In genomic region chr10:72219229-72219814, GRCh38 we compare ENCODE assay signal across 9 cellular contexts. TPM values are rescaled to one million over a fixed set of nuclear protein-coding genes. Genes with fewer than 3 reads are reported as not detected.
A peak's percentile ranks its signal among the peaks of the same experiment; 100 is the strongest.
DNase-seq lines count a peak whose midpoint lies in the region; ATAC-seq and TF ChIP-seq lines count a peak whose summit lies in the region.
"Had no signal": no experiment of that assay in that cellular context is flagged by ENCODE, and none has a peak within 500 bp of the region (broad histone marks: within the 10 kb centered on the region; RNA-seq: fewer than 3 reads in every experiment).

No MANE protein-coding gene starts in this region.

- no peak for TF ChIP-seq POLR2A in thyroid gland (IDR thresholded peaks at IDR 0.05)

- TF ChIP-seq CTCF in lung (IDR thresholded peaks at IDR 0.05; ENCODE audit: control extremely low read depth, extremely low read depth) (no peak), thyroid gland (IDR thresholded peaks at IDR 0.05) (no peak)

- H3K9me3 Mint-ChIP-seq in activated T-cell treated with anti-CD3 and anti-CD28 coated beads, Interleukin-2, amount 50 U/mL, for 24 hours = no peaks in the 10 kb centered on the region
- H3K9me3 Mint-ChIP-seq in activated T-helper 2 cell treated with anti-CD3 and anti-CD28 coated beads, Interferon-gamma antibody, Interleukin-2, Interleukin-4, amounts not matched to agents 10 μg/mL and 5 μg/mL and 100 μg/mL, durations not matched to agents 14 hours and 24 hours and 36 hours = no peaks in the 10 kb centered on the region

- H3K27me3 ChIP-seq in lung (ENCODE audit: control insufficient read depth, insufficient read depth) (no peaks in the 10 kb centered on the region), thyroid gland (no peaks in the 10 kb centered on the region), HAP-1 (ENCODE audit: low read depth) (no peaks in the 10 kb centered on the region)

- in situ Hi-C loops in HAP-1 (cut with MboI; ENCODE audit: low sequenced_read_pairs) = loop anchor here (25.0 kb wide), 1 partner anchor 257 kb away; the partner anchor contains the start of gene CHST3

- no peak for DNase-seq in activated T-cell treated with anti-CD3 and anti-CD28 coated beads, Interleukin-2, amount 50 U/mL, for 24 hours
- no peak for DNase-seq in activated T-cell treated with anti-CD3 and anti-CD28 coated beads, Interleukin-2, amount 50 U/mL, for 48 hours
- no peak for DNase-seq in activated T-helper 2 cell treated with anti-CD3 and anti-CD28 coated beads, Interferon-gamma antibody, Interleukin-2, Interleukin-4, amounts not matched to agents 10 μg/mL and 5 μg/mL and 100 μg/mL, durations not matched to agents 14 hours and 24 hours and 36 hours (ENCODE audit: low spot score)
- DNase-seq in lung (ENCODE audit: low spot score) (no peak), thyroid gland (no peak), HAP-1 (ENCODE audit: low spot score in 2 of 2) (no peak), posterior vena cava (ENCODE audit: low spot score) (no peak)
- DNase-seq: activated CD8-positive, alpha-beta memory T cell treated with anti-CD3 and anti-CD28 coated beads, Interleukin-2, amount 50 U/mL, for 4 hours had no signal

- H3K36me3 ChIP-seq in lung (ENCODE audit: control insufficient read depth in 2 of 2, insufficient read depth in 2 of 2, low read length in 2 of 2) = peaks cover 5 to 10% of the 10 kb centered on the region in 2 donors
- H3K36me3 ChIP-seq in thyroid gland = peaks cover 5 to 12% of the 10 kb centered on the region in 2 donors
- H3K36me3 ChIP-seq in HAP-1 (replicated peaks) = peaks cover 8% of the 10 kb centered on the region; the same call in 1 of the 2 replicates

- H3K4me3 Mint-ChIP-seq in activated T-cell treated with anti-CD3 and anti-CD28 coated beads, Interleukin-2, amount 50 U/mL, for 24 hours = peak overlapping the region; percentile 71
- H3K4me3 Mint-ChIP-seq in activated T-helper 2 cell treated with anti-CD3 and anti-CD28 coated beads, Interferon-gamma antibody, Interleukin-2, Interleukin-4, amounts not matched to agents 10 μg/mL and 5 μg/mL and 100 μg/mL, durations not matched to agents 14 hours and 24 hours and 36 hours (ENCODE audit: low read depth) = peak overlapping the region; percentile 55

- H3K4me3 ChIP-seq in lung (no peak overlapping the region), thyroid gland (replicated peaks in 1 of 3) (no peak overlapping the region), HAP-1 (no peak overlapping the region)

- 51 to 81% methylated on average over 6 of the region's 6 CpGs for whole genome bisulfite sequencing in lung, 2 donors
- 70 to 71% methylated on average over 6 of the region's 6 CpGs for WGBS in thyroid gland, 2 donors

- H3K27me3 Mint-ChIP-seq in activated T-cell treated with anti-CD3 and anti-CD28 coated beads, Interleukin-2, amount 50 U/mL, for 24 hours = no peaks in the 10 kb centered on the region
- no peaks in the 10 kb centered on the region for H3K27me3 Mint-ChIP-seq in activated T-helper 2 cell treated with anti-CD3 and anti-CD28 coated beads, Interferon-gamma antibody, Interleukin-2, Interleukin-4, amounts not matched to agents 10 μg/mL and 5 μg/mL and 100 μg/mL, durations not matched to agents 14 hours and 24 hours and 36 hours (ENCODE audit: low read depth)

- peak overlapping the region; percentile 26 to 73 for H3K27ac ChIP-seq in lung (ENCODE audit: low read depth in 1 of 2, low read length in 1 of 2)
- H3K27ac ChIP-seq in thyroid gland = peak overlapping the region; percentile 34 to 99 (median 98)

- ATAC-seq in lung (ENCODE audit: insufficient read depth, low FRiP score) (no peak), GM21423 (IDR thresholded peaks at IDR 0.05; ENCODE audit: unreplicated experiment) (no peak)

- H3K9me3 ChIP-seq in lung (ENCODE audit: control insufficient read depth in 2 of 2, insufficient read depth in 1 of 2, low read length in 1 of 2) = no peaks in the 10 kb centered on the region
- H3K9me3 ChIP-seq in thyroid gland = no peaks in the 10 kb centered on the region
- no peaks in the 10 kb centered on the region for H3K9me3 ChIP-seq in HAP-1

- H3K4me1 Mint-ChIP-seq in activated T-cell treated with anti-CD3 and anti-CD28 coated beads, Interleukin-2, amount 50 U/mL, for 24 hours (ENCODE audit: low read depth) = peaks cover 66% of the 10 kb centered on the region
- peaks cover 38% of the 10 kb centered on the region for H3K4me1 Mint-ChIP-seq in activated T-helper 2 cell treated with anti-CD3 and anti-CD28 coated beads, Interferon-gamma antibody, Interleukin-2, Interleukin-4, amounts not matched to agents 10 μg/mL and 5 μg/mL and 100 μg/mL, durations not matched to agents 14 hours and 24 hours and 36 hours (ENCODE audit: low read depth)

- H3K27ac Mint-ChIP-seq in activated T-cell treated with anti-CD3 and anti-CD28 coated beads, Interleukin-2, amount 50 U/mL, for 24 hours = peak overlapping the region; percentile 97
- H3K27ac Mint-ChIP-seq in activated T-helper 2 cell treated with anti-CD3 and anti-CD28 coated beads, Interferon-gamma antibody, Interleukin-2, Interleukin-4, amounts not matched to agents 10 μg/mL and 5 μg/mL and 100 μg/mL, durations not matched to agents 14 hours and 24 hours and 36 hours = peak overlapping the region; percentile 96

- H3K4me1 ChIP-seq in lung (ENCODE audit: control insufficient read depth in 2 of 2, insufficient read depth in 2 of 2, low read length in 2 of 2) (peaks cover 4 to 7% of the 10 kb centered on the region in 2 donors), thyroid gland (peaks cover 34 to 50% of the 10 kb centered on the region in 2 donors), HAP-1 (peaks cover 23% of the 10 kb centered on the region)

- H3K36me3 Mint-ChIP-seq in activated T-cell treated with anti-CD3 and anti-CD28 coated beads, Interleukin-2, amount 50 U/mL, for 24 hours (ENCODE audit: low read depth) = peaks cover 68% of the 10 kb centered on the region
- peaks cover 41% of the 10 kb centered on the region for H3K36me3 Mint-ChIP-seq in activated T-helper 2 cell treated with anti-CD3 and anti-CD28 coated beads, Interferon-gamma antibody, Interleukin-2, Interleukin-4, amounts not matched to agents 10 μg/mL and 5 μg/mL and 100 μg/mL, durations not matched to agents 14 hours and 24 hours and 36 hours (ENCODE audit: low read depth)

- intact Hi-C loops in activated T-helper 2 cell treated with anti-CD3 and anti-CD28 coated beads, Interferon-gamma antibody, Interleukin-2, Interleukin-4, amounts not matched to agents 10 μg/mL and 5 μg/mL and 100 μg/mL, durations not matched to agents 14 hours and 24 hours and 36 hours (cut with micrococcal nuclease) = loop anchor here (2.0 to 10.0 kb wide), 5 partner anchors 29 to 255 kb away; partner anchors contain the start of genes CHST3 and SPOCK2
- intact Hi-C loops in thyroid gland (cut with DNase I) (no loop called here), posterior vena cava (cut with DNase I) (loop anchor here in 1 of 2 donors (10.0 kb wide), 1 partner anchor 115 kb away; no protein-coding TSS in a partner anchor)

RNA-seq across cellular contexts. Expression of gene ASCC1, which starts 3.2 kb away (rescaled TPM):
- 46.2 and 49.6 TPM in 2 replicates for total RNA-seq in activated T-helper 2 cell treated with anti-CD3 and anti-CD28 coated beads, Interferon-gamma antibody, Interleukin-2, Interleukin-4, amounts not matched to agents 10 μg/mL and 5 μg/mL and 100 μg/mL, durations not matched to agents 14 hours and 24 hours and 36 hours
- total RNA-seq in lung = 10 to 100 TPM; 28.9 to 29.9 TPM
- polyA plus RNA-seq in lung = 10 to 100 TPM in 1 of 2 donors, 1 to 10 TPM in 1; 9.0 to 19.4 TPM
- total RNA-seq in thyroid gland = 10 to 100 TPM; 26.7 to 30.3 (median 28.1) TPM
- total RNA-seq in posterior vena cava = 10 to 100 TPM; 28.3 to 37.7 TPM

RNA-seq across cellular contexts. Expression of gene ANAPC16, which starts 3.5 kb away (rescaled TPM):
- total RNA-seq in activated T-helper 2 cell treated with anti-CD3 and anti-CD28 coated beads, Interferon-gamma antibody, Interleukin-2, Interleukin-4, amounts not matched to agents 10 μg/mL and 5 μg/mL and 100 μg/mL, durations not matched to agents 14 hours and 24 hours and 36 hours = 94.1 and 95.9 TPM in 2 replicates
- total RNA-seq in lung (10 to 100 TPM; 67.9 to 94.0 TPM), thyroid gland (100 to 1,000 TPM; 100 to 214 (median 129) TPM), posterior vena cava (10 to 100 TPM; 77.4 to 95.3 TPM)
- polyA plus RNA-seq in lung = 100 to 1,000 TPM in 1 of 2 donors, 10 to 100 TPM in 1; 88.9 to 138 TPM

RNA-seq across cellular contexts. Expression of gene DDIT4, which starts 54.4 kb away (rescaled TPM):
- total RNA-seq in activated T-helper 2 cell treated with anti-CD3 and anti-CD28 coated beads, Interferon-gamma antibody, Interleukin-2, Interleukin-4, amounts not matched to agents 10 μg/mL and 5 μg/mL and 100 μg/mL, durations not matched to agents 14 hours and 24 hours and 36 hours = 543 and 569 TPM in 2 replicates
- total RNA-seq in lung (100 to 1,000 TPM; 155 to 190 TPM), thyroid gland (100 to 1,000 TPM in 3 of 4 donors, 10 to 100 TPM in 1; 93.0 to 309 (median 134) TPM), posterior vena cava (100 to 1,000 TPM; 208 to 244 TPM)
- polyA plus RNA-seq in lung = 100 to 1,000 TPM in 1 of 2 donors, 10 to 100 TPM in 1; 55.3 to 188 TPM
